Comparison of ENCODE assay signal across 31 cellular contexts in the genomic region with DNA sequence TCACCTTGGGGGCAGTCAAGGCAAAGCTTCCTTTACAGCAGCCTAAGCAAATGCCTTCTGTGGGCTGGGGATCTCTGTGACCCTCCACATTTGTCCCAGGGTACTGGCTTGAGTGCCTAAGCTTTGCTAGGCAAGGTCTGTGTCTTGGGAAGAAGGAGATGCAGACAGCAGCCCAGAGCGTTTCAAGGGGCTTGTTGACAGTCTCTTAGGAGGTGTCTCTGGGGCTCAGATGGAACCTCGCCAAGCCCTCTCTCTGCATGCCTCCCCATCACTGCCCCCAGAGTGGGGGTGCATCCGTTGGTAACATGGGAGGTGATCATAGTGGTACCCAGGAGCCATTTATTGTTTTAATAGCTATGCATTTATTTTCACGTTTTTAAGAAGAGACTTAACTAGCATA. TPM values are rescaled to one million over a fixed set of nuclear protein-coding genes. Genes with fewer than 3 reads are reported as not detected.
DNase-seq lines count a peak whose midpoint lies in the region; ATAC-seq lines count a peak whose summit lies in the region.
"Had no signal": no experiment of that assay in that cellular context is flagged by ENCODE, and none has a peak within 500 bp of the region (broad histone marks: within the 10 kb centered on the region; RNA-seq: fewer than 3 reads in every experiment).

No MANE protein-coding gene starts in this region.

- DNase-seq in cardiac septum (ENCODE audit: low spot score) (peak; percentile 69), left ventricle myocardium superior (no peak), T-helper 17 cell (no peak), ureter (ENCODE audit: low spot score) (peak; percentile 28), NCI-H524 (lab: John Stamatoyannopoulos, UW) (no peak)
- DNase-seq in central memory CD8-positive, alpha-beta T cell (ENCODE audit: low spot score in 2 of 2), result no peak
- DNase-seq: activated effector memory CD4-positive, alpha-beta T cell treated with Interleukin-2 at 50 U/mL for 16 hours; body of pancreas; C1 segment of cervical spinal cord; dorsolateral prefrontal cortex; EL; KBM-7; left lung; NCI-H1105 treated with DMSO at 0.1 percent for 48 hours; NCI-H2029; NCI-H345; NCI-H774; SJCRH30; stimulated activated CD4-positive, alpha-beta T cell treated with anti-CD3 and anti-CD28 coated beads, Interleukin-1b, Interleukin-23, amount 100 ng/mL, for 48 hours; T-helper 1 cell had no signal

- no peaks in the 10 kb centered on the region for H3K27me3 Mint-ChIP-seq in T-helper 17 cell
- H3K27me3 Mint-ChIP-seq in central memory CD8-positive, alpha-beta T cell, result no peaks in the 10 kb centered on the region

- no peak overlapping the region for H3K4me3 Mint-ChIP-seq in T-helper 17 cell
- no peak overlapping the region for H3K4me3 Mint-ChIP-seq in central memory CD8-positive, alpha-beta T cell
- H3K4me3 Mint-ChIP-seq: type B pancreatic cell had no signal

- H3K27ac Mint-ChIP-seq in T-helper 17 cell, result peak overlapping the region; percentile 98
- H3K27ac Mint-ChIP-seq in central memory CD8-positive, alpha-beta T cell (ENCODE audit: low read depth), result peak overlapping the region; percentile 75
- H3K27ac Mint-ChIP-seq: type B pancreatic cell had no signal

- H3K9me3 ChIP-seq in T-helper 17 cell (ENCODE audit: control insufficient read depth, low read length, poor library complexity, severe bottlenecking), result no peaks in the 10 kb centered on the region
- H3K9me3 ChIP-seq: adrenal gland, body of pancreas, left lung, SJCRH30 had no signal

- H3K9me3 Mint-ChIP-seq in central memory CD8-positive, alpha-beta T cell, result no peaks in the 10 kb centered on the region
- H3K9me3 Mint-ChIP-seq: type B pancreatic cell had no signal

- no peak for ATAC-seq in left ventricle myocardium superior
- no peak for ATAC-seq in T-helper 17 cell
- no peak for ATAC-seq in central memory CD8-positive, alpha-beta T cell (replicated peaks; ENCODE audit: extremely low read depth, poor library complexity, severe bottlenecking)
- ATAC-seq in HG03342 (IDR thresholded peaks at IDR 0.05; ENCODE audit: unreplicated experiment), result no peak
- ATAC-seq: body of pancreas, left lung had no signal

- intact Hi-C loops in cardiac septum (cut with DNase I) (no loop called here), left ventricle myocardium superior (cut with micrococcal nuclease) (no loop called here)

- no peaks in the 10 kb centered on the region for H3K36me3 Mint-ChIP-seq in T-helper 17 cell (ENCODE audit: low read depth)
- peaks cover 5% of the 10 kb centered on the region for H3K36me3 Mint-ChIP-seq in central memory CD8-positive, alpha-beta T cell (ENCODE audit: insufficient read depth)
- H3K36me3 Mint-ChIP-seq: type B pancreatic cell had no signal

- H3K4me1 Mint-ChIP-seq in T-helper 17 cell, result peaks cover 75% of the 10 kb centered on the region
- peaks cover 85% of the 10 kb centered on the region for H3K4me1 Mint-ChIP-seq in central memory CD8-positive, alpha-beta T cell

RNA-seq across cellular contexts. Expression of a gene that starts 29.1 kb away (rescaled TPM):
- 0.32 TPM for total RNA-seq in cardiac septum
- not detected for total RNA-seq in left ventricle myocardium superior
- total RNA-seq in T-helper 17 cell, result not detected
- 224 TPM for total RNA-seq in ureter
- total RNA-seq: cerebellum, dorsolateral prefrontal cortex, glomerular endothelial cell, MCF 10A, omental fat pad, RPMI7951, SJCRH30 had no signal

RNA-seq across cellular contexts. Expression of a gene that starts 39.0 kb away (rescaled TPM):
- total RNA-seq in cardiac septum, result not detected
- not detected for total RNA-seq in left ventricle myocardium superior
- under 1 TPM; 0.13 to 0.30 TPM for total RNA-seq in T-helper 17 cell
- total RNA-seq in ureter, result 0.13 TPM
- total RNA-seq: body of pancreas, cerebellum, GM12878, left lung, MCF 10A, RPMI7951, SJCRH30, smooth muscle cell, subcutaneous adipose tissue had no signal

Comparison
In these comparisons a context has a peak if more than half of its experiments do, and no peak if none do; other contexts are left out.
1. DNase-seq: peak in cardiac septum (single experiment) and ureter (single experiment); none in left ventricle myocardium superior (single experiment), T-helper 17 cell (0 of 3), central memory CD8-positive, alpha-beta T cell (0 of 2) and NCI-H524 (0 of 2).
2. RNA of a gene that starts 29.1 kb away (total RNA-seq): 224 TPM in ureter (single experiment); 0.32 TPM in cardiac septum (single experiment), not detected in left ventricle myocardium superior (single experiment) and not detected in T-helper 17 cell; every median in the first group is over 100 times any median in the second.